1 cellular context compared by ENCODE assay signal in genomic region chr4:1043658-1044468, GRCh38.
TF ChIP-seq lines count a peak whose summit lies in the region.

No MANE protein-coding gene starts in this region.

TF ChIP-seq in HepG2, 621 proteins besides CTCF, POLR2A, EP300 and RAD21 (continued from another document and continues in another):
- TF ChIP-seq ZNF142 (CRISPR knock-in tag; IDR thresholded peaks at IDR 0.05): no peak
- TF ChIP-seq NFKBIZ (CRISPR knock-in tag; IDR thresholded peaks at IDR 0.05): no peak
- TF ChIP-seq MAZ (IDR thresholded peaks at IDR 0.05; ENCODE audit: borderline replicate concordance, low read depth, low read length): no peak
- TF ChIP-seq MAZ (CRISPR knock-in tag; IDR thresholded peaks at IDR 0.05; ENCODE audit: low read depth): peak; percentile 60; the same call in 1 of the 2 replicates
- TF ChIP-seq, protein P1, sequence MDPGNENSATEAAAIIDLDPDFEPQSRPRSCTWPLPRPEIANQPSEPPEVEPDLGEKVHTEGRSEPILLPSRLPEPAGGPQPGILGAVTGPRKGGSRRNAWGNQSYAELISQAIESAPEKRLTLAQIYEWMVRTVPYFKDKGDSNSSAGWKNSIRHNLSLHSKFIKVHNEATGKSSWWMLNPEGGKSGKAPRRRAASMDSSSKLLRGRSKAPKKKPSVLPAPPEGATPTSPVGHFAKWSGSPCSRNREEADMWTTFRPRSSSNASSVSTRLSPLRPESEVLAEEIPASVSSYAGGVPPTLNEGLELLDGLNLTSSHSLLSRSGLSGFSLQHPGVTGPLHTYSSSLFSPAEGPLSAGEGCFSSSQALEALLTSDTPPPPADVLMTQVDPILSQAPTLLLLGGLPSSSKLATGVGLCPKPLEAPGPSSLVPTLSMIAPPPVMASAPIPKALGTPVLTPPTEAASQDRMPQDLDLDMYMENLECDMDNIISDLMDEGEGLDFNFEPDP (CRISPR knock-in tag; conservative IDR thresholded peaks at IDR 0.05): no peak
- no peak for TF ChIP-seq RCOR2 (CRISPR knock-in tag; IDR thresholded peaks at IDR 0.05)
- peak; percentile 77 for TF ChIP-seq CREB1 (IDR thresholded peaks at IDR 0.05)
- no peak for TF ChIP-seq CREB1 (CRISPR knock-in tag; IDR thresholded peaks at IDR 0.05)
- TF ChIP-seq ZNF605 (CRISPR knock-in tag; IDR thresholded peaks at IDR 0.05): no peak
- peak; percentile 92 for TF ChIP-seq JUNB (CRISPR knock-in tag; IDR thresholded peaks at IDR 0.05; ENCODE audit: borderline replicate concordance)
- peak; percentile 62; the same call in 1 of the 2 replicates for TF ChIP-seq HOXD1 (CRISPR knock-in tag; IDR thresholded peaks at IDR 0.05)
- TF ChIP-seq, protein P2, sequence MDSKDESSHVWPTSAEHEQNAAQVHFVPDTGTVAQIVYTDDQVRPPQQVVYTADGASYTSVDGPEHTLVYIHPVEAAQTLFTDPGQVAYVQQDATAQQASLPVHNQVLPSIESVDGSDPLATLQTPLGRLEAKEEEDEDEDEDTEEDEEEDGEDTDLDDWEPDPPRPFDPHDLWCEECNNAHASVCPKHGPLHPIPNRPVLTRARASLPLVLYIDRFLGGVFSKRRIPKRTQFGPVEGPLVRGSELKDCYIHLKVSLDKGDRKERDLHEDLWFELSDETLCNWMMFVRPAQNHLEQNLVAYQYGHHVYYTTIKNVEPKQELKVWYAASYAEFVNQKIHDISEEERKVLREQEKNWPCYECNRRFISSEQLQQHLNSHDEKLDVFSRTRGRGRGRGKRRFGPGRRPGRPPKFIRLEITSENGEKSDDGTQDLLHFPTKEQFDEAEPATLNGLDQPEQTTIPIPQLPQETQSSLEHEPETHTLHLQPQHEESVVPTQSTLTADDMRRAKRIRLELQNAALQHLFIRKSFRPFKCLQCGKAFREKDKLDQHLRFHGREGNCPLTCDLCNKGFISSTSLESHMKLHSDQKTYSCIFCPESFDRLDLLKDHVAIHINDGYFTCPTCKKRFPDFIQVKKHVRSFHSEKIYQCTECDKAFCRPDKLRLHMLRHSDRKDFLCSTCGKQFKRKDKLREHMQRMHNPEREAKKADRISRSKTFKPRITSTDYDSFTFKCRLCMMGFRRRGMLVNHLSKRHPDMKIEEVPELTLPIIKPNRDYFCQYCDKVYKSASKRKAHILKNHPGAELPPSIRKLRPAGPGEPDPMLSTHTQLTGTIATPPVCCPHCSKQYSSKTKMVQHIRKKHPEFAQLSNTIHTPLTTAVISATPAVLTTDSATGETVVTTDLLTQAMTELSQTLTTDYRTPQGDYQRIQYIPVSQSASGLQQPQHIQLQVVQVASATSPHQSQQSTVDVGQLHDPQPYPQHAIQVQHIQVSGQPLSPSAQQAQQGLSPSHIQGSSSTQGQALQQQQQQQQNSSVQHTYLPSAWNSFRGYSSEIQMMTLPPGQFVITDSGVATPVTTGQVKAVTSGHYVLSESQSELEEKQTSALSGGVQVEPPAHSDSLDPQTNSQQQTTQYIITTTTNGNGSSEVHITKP (CRISPR knock-in tag; IDR thresholded peaks at IDR 0.05; ENCODE audit: low read depth): no peak
- TF ChIP-seq FOXO1 (CRISPR knock-in tag; IDR thresholded peaks at IDR 0.05): no peak
- TF ChIP-seq ZNF292 (CRISPR knock-in tag; IDR thresholded peaks at IDR 0.05; ENCODE audit: borderline replicate concordance, low read depth): no peak
- TF ChIP-seq, protein P3, sequence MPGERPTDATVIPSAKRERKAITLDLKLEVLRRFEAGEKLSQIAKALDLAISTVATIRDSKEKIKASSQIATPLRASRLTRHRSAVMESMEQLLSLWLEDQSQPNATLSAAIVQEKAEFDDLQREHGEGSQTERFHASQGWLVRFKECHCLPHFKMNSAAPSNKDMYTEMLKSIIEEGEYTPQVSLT (CRISPR knock-in tag; IDR thresholded peaks at IDR 0.05; ENCODE audit: borderline replicate concordance, low read depth): no peak
- 0 out of 2 replicates have a peak, but pooled peaks have one; percentile 27 for TF ChIP-seq NCOA2 (CRISPR knock-in tag; IDR thresholded peaks at IDR 0.05)
- no peak for TF ChIP-seq TSC22D2 (CRISPR knock-in tag; IDR thresholded peaks at IDR 0.05; ENCODE audit: borderline replicate concordance)
- TF ChIP-seq ZNF276 (CRISPR knock-in tag; IDR thresholded peaks at IDR 0.05; ENCODE audit: low read depth): no peak
- TF ChIP-seq SKI (IDR thresholded peaks at IDR 0.05; ENCODE audit: partially characterized antibody): peak; percentile 39
- TF ChIP-seq, protein P4, sequence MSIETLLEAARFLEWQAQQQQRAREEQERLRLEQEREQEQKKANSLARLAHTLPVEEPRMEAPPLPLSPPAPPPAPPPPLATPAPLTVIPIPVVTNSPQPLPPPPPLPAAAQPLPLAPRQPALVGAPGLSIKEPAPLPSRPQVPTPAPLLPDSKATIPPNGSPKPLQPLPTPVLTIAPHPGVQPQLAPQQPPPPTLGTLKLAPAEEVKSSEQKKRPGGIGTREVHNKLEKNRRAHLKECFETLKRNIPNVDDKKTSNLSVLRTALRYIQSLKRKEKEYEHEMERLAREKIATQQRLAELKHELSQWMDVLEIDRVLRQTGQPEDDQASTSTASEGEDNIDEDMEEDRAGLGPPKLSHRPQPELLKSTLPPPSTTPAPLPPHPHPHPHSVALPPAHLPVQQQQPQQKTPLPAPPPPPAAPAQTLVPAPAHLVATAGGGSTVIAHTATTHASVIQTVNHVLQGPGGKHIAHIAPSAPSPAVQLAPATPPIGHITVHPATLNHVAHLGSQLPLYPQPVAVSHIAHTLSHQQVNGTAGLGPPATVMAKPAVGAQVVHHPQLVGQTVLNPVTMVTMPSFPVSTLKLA (IDR thresholded peaks at IDR 0.05): peak; percentile 92
- TF ChIP-seq BCL3 (CRISPR knock-in tag; IDR thresholded peaks at IDR 0.05): no peak
- no peak for TF ChIP-seq ZSCAN30 (CRISPR knock-in tag; IDR thresholded peaks at IDR 0.05)
- peak; percentile 46; the same call in 1 of the 2 replicates for TF ChIP-seq TFDP1 (CRISPR knock-in tag; IDR thresholded peaks at IDR 0.05; ENCODE audit: borderline replicate concordance)
- no peak for TF ChIP-seq RAD51 (IDR thresholded peaks at IDR 0.05; ENCODE audit: borderline replicate concordance)
- no peak for TF ChIP-seq ZNF709 (CRISPR knock-in tag; IDR thresholded peaks at IDR 0.05)
- no peak for TF ChIP-seq ZSCAN31 (CRISPR knock-in tag; IDR thresholded peaks at IDR 0.05; ENCODE audit: low read depth)
- TF ChIP-seq FOXA1 (IDR thresholded peaks at IDR 0.05): no peak
- TF ChIP-seq FOXA1 (CRISPR knock-in tag; IDR thresholded peaks at IDR 0.05): peak; percentile 14; the same call in 1 of the 2 replicates
- no peak for TF ChIP-seq RFX3 (CRISPR knock-in tag; IDR thresholded peaks at IDR 0.05)
- TF ChIP-seq ATF4 (CRISPR knock-in tag; IDR thresholded peaks at IDR 0.05): peak in 1 of 2 experiments; percentile 98; a peak in 2 of 4 replicates
- 0 out of 2 replicates have a peak, but pooled peaks have one; percentile 23 for TF ChIP-seq HOXA3 (CRISPR knock-in tag; IDR thresholded peaks at IDR 0.05)
- TF ChIP-seq ZNF770 (CRISPR knock-in tag; IDR thresholded peaks at IDR 0.05): no peak
- no peak for TF ChIP-seq ZNF484 (CRISPR knock-in tag; IDR thresholded peaks at IDR 0.05; ENCODE audit: borderline replicate concordance, low read depth)
- no peak for TF ChIP-seq ZNF839 (CRISPR knock-in tag; IDR thresholded peaks at IDR 0.05; ENCODE audit: borderline replicate concordance)
- no peak for TF ChIP-seq KDM3A (CRISPR knock-in tag; IDR thresholded peaks at IDR 0.05; ENCODE audit: low read depth)
- TF ChIP-seq, protein P5, sequence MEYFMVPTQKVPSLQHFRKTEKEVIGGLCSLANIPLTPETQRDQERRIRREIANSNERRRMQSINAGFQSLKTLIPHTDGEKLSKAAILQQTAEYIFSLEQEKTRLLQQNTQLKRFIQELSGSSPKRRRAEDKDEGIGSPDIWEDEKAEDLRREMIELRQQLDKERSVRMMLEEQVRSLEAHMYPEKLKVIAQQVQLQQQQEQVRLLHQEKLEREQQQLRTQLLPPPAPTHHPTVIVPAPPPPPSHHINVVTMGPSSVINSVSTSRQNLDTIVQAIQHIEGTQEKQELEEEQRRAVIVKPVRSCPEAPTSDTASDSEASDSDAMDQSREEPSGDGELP (IDR thresholded peaks at IDR 0.05; ENCODE audit: borderline replicate concordance, low read depth): no peak
- no peak for TF ChIP-seq ATF7-NPFF (CRISPR knock-in tag; IDR thresholded peaks at IDR 0.05; ENCODE audit: low read depth)
- TF ChIP-seq ZNF224 (CRISPR knock-in tag; IDR thresholded peaks at IDR 0.05): no peak
